12 cellular contexts compared by ENCODE assay signal in genomic region chr21:26388731-26389231, GRCh38.
DNase-seq lines count a peak whose midpoint lies in the region; ATAC-seq and TF ChIP-seq lines count a peak whose summit lies in the region.
"Had no signal": no experiment of that assay in that cellular context is flagged by ENCODE, and none has a peak within 500 bp of the region (broad histone marks: within the 10 kb centered on the region; RNA-seq: fewer than 3 reads in every experiment).

No MANE protein-coding gene starts in this region.

- no peak overlapping the region for H3K9ac ChIP-seq in smooth muscle cell (ENCODE audit: low read depth)

- H3K4me1 ChIP-seq in smooth muscle cell (ENCODE audit: low read depth), result no peaks in the 10 kb centered on the region

- H3K36me3 ChIP-seq in smooth muscle cell (ENCODE audit: low read depth), result no peaks in the 10 kb centered on the region

- H2AFZ ChIP-seq in smooth muscle cell (ENCODE audit: low read depth), result no peak overlapping the region

- TF ChIP-seq CTCF in HFF-Myc (IDR thresholded peaks at IDR 0.05; ENCODE audit: low read depth, low read length, missing control alignments) (no peak), fibroblast of pulmonary artery (IDR thresholded peaks at IDR 0.05; ENCODE audit: low read length, missing control alignments) (no peak), smooth muscle cell (IDR thresholded peaks at IDR 0.05; ENCODE audit: borderline replicate concordance, insufficient read depth, poor library complexity, severe bottlenecking) (no peak)

- ATAC-seq in HG03045 (IDR thresholded peaks at IDR 0.05; ENCODE audit: unreplicated experiment), result no peak
- ATAC-seq in HG03025 (IDR thresholded peaks at IDR 0.05; ENCODE audit: low FRiP score, unreplicated experiment), result no peak
- ATAC-seq: stimulated activated naive B cell treated with anti-CD40 and anti-IgM and Interleukin-4, amounts not matched to agents 10 μg/mL and 1 μg/mL and 100 μg/mL, for 72 hours had no signal

- no peaks in the 10 kb centered on the region for H3K79me2 ChIP-seq in smooth muscle cell (ENCODE audit: low read depth)

- H4K20me1 ChIP-seq in smooth muscle cell (ENCODE audit: low read depth), result no peaks in the 10 kb centered on the region

- no peaks in the 10 kb centered on the region for H3K9me3 ChIP-seq in smooth muscle cell (replicated peaks; ENCODE audit: low read depth)

- peak overlapping the region; percentile 93 for H3K27ac ChIP-seq in smooth muscle cell (ENCODE audit: low read depth)
- H3K27ac ChIP-seq: HL-60 had no signal

- H3K4me3 ChIP-seq in HFF-Myc (replicated peaks; ENCODE audit: low read depth, low read length) (no peak overlapping the region), fibroblast of pulmonary artery (replicated peaks; ENCODE audit: low read depth, low read length) (no peak overlapping the region), smooth muscle cell (no peak overlapping the region)

- no peak overlapping the region for H3K4me2 ChIP-seq in smooth muscle cell

- DNase-seq in HFF-Myc (ENCODE audit: extremely low read depth, low read depth) (peak; percentile 45), SW 1271 (lab: John Stamatoyannopoulos, UW) (peak; percentile 10 to 52), fibroblast of pulmonary artery (ENCODE audit: low read depth) (peak; percentile 77), smooth muscle cell (lab: John Stamatoyannopoulos, UW; ENCODE audit: unreplicated experiment) (no peak), SHP77 treated with DMSO at 0.1 percent for 48 hours (lab: John Stamatoyannopoulos, UW) (no peak), occipital lobe (lab: John Stamatoyannopoulos, UW) (no peak)
- DNase-seq: NCI-H1105; NCI-H82; stimulated activated naive B cell treated with anti-CD40 and anti-IgM and Interleukin-4, amounts not matched to agents 10 μg/mL and 1 μg/mL and 100 μg/mL, for 72 hours had no signal

- 84% methylated on average over 1 of the region's 1 CpG for whole genome bisulfite sequencing in smooth muscle cell (ENCODE audit: low lambda C conversion rate)

- no peaks in the 10 kb centered on the region for H3F3A ChIP-seq in smooth muscle cell (ENCODE audit: low read depth)

- no peaks in the 10 kb centered on the region for H3K27me3 ChIP-seq in smooth muscle cell (ENCODE audit: low read depth)

Comparison
In these comparisons a context has a peak if more than half of its experiments do, and no peak if none do; other contexts are left out.
1. DNase-seq: peak in HFF-Myc (single experiment), SW 1271 (2 of 2) and fibroblast of pulmonary artery (single experiment); none in smooth muscle cell (single experiment), SHP77 treated with DMSO at 0.1 percent for 48 hours (single experiment) and occipital lobe (single experiment).